In the genomic region with DNA sequence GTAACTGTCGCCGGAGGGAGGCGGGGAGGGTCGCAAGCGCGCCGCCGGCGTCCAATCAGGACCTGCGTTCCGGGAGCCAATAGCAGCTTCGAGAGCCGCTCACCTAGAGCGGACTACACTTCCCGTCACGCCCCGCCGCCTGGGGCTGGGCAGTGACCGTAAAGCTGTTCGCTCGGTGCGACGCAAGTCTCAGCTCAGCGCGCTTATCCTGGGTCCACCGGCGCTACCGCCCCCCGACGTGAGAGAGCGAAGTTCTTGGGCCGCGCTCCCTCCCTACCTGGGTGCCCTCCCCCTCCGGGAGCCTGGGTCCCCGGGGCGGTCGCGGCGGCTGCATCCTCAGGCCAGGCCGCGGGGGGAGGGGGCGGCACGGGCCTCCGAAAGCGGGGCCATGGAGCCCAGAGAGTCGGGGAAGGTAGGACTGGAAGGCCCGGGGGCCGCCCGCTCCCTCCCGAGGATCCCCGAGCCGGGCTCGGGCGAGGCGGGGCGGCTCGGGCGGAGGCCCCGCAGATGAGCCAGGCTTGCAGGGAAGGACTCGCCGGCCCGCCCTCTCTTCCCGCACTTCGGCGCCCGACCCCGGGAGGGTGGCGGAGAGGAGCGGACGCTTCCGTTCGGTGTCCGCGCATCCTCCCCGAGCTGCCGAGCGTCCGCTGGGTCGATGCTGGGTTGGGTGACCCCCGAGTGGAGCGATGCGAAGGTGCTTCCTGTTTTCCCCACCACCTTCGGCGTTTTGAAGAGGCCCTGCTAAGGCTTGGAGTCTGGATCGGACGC, we compare ENCODE assay signal across 1 cellular context.
TF ChIP-seq lines count a peak whose summit lies in the region.

A gene (plus strand): TSS at position 152 of the 768 bp plus-strand sequence. CDS start 237 bp downstream, at position 389.

TF ChIP-seq in K562, 482 proteins besides CTCF, POLR2A, EP300 and RAD21 (continued from another document and continues in another):
- TF ChIP-seq, protein P1, sequence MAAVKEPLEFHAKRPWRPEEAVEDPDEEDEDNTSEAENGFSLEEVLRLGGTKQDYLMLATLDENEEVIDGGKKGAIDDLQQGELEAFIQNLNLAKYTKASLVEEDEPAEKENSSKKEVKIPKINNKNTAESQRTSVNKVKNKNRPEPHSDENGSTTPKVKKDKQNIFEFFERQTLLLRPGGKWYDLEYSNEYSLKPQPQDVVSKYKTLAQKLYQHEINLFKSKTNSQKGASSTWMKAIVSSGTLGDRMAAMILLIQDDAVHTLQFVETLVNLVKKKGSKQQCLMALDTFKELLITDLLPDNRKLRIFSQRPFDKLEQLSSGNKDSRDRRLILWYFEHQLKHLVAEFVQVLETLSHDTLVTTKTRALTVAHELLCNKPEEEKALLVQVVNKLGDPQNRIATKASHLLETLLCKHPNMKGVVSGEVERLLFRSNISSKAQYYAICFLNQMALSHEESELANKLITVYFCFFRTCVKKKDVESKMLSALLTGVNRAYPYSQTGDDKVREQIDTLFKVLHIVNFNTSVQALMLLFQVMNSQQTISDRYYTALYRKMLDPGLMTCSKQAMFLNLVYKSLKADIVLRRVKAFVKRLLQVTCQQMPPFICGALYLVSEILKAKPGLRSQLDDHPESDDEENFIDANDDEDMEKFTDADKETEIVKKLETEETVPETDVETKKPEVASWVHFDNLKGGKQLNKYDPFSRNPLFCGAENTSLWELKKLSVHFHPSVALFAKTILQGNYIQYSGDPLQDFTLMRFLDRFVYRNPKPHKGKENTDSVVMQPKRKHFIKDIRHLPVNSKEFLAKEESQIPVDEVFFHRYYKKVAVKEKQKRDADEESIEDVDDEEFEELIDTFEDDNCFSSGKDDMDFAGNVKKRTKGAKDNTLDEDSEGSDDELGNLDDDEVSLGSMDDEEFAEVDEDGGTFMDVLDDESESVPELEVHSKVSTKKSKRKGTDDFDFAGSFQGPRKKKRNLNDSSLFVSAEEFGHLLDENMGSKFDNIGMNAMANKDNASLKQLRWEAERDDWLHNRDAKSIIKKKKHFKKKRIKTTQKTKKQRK (IDR thresholded peaks at IDR 0.05; ENCODE audit: borderline replicate concordance, low read depth, low read length): no peak
- TF ChIP-seq CC2D1A (IDR thresholded peaks at IDR 0.05): no peak; the same call in 1 of the 2 replicates
- TF ChIP-seq ZNF436 (CRISPR knock-in tag; IDR thresholded peaks at IDR 0.05): no peak
- TF ChIP-seq, protein P2, sequence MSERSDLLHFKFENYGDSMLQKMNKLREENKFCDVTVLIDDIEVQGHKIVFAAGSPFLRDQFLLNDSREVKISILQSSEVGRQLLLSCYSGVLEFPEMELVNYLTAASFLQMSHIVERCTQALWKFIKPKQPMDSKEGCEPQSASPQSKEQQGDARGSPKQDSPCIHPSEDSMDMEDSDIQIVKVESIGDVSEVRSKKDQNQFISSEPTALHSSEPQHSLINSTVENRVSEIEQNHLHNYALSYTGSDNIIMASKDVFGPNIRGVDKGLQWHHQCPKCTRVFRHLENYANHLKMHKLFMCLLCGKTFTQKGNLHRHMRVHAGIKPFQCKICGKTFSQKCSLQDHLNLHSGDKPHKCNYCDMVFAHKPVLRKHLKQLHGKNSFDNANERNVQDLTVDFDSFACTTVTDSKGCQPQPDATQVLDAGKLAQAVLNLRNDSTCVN (CRISPR knock-in tag; IDR thresholded peaks at IDR 0.05): no peak
- peak; percentile 72 for TF ChIP-seq TBP (optimal IDR thresholded peaks at IDR 0.05; ENCODE audit: low read depth, low read length)
- no peak for TF ChIP-seq CCAR2 (IDR thresholded peaks at IDR 0.05; ENCODE audit: low read depth, low read length)
- TF ChIP-seq ZNF140 (CRISPR knock-in tag; IDR thresholded peaks at IDR 0.05): no peak
- peak; percentile 78 for TF ChIP-seq PHF20 (IDR thresholded peaks at IDR 0.05; ENCODE audit: partially characterized antibody)
- TF ChIP-seq, protein P3, sequence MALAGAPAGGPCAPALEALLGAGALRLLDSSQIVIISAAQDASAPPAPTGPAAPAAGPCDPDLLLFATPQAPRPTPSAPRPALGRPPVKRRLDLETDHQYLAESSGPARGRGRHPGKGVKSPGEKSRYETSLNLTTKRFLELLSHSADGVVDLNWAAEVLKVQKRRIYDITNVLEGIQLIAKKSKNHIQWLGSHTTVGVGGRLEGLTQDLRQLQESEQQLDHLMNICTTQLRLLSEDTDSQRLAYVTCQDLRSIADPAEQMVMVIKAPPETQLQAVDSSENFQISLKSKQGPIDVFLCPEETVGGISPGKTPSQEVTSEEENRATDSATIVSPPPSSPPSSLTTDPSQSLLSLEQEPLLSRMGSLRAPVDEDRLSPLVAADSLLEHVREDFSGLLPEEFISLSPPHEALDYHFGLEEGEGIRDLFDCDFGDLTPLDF (CRISPR knock-in tag; IDR thresholded peaks at IDR 0.05): no peak; the same call in 1 of the 2 replicates
- TF ChIP-seq KAT7 (CRISPR knock-in tag; IDR thresholded peaks at IDR 0.05; ENCODE audit: borderline replicate concordance): peak; percentile 93
- no peak for TF ChIP-seq ZFPM2 (CRISPR knock-in tag; IDR thresholded peaks at IDR 0.05)
- TF ChIP-seq RCOR1 (IDR thresholded peaks at IDR 0.05; ENCODE audit: borderline replicate concordance in 1 of 2, low read depth in 2 of 2, low read length in 2 of 2): peak in 1 of 2 experiments; percentile 70; a peak in 3 of 4 replicates
- TF ChIP-seq, protein P4, sequence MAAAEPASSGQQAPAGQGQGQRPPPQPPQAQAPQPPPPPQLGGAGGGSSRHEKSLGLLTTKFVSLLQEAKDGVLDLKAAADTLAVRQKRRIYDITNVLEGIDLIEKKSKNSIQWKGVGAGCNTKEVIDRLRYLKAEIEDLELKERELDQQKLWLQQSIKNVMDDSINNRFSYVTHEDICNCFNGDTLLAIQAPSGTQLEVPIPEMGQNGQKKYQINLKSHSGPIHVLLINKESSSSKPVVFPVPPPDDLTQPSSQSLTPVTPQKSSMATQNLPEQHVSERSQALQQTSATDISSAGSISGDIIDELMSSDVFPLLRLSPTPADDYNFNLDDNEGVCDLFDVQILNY (CRISPR knock-in tag; IDR thresholded peaks at IDR 0.05): no peak
- no peak for TF ChIP-seq SREBF1 (IDR thresholded peaks at IDR 0.05; ENCODE audit: borderline replicate concordance, low read depth, low read length)
- TF ChIP-seq, protein P5, sequence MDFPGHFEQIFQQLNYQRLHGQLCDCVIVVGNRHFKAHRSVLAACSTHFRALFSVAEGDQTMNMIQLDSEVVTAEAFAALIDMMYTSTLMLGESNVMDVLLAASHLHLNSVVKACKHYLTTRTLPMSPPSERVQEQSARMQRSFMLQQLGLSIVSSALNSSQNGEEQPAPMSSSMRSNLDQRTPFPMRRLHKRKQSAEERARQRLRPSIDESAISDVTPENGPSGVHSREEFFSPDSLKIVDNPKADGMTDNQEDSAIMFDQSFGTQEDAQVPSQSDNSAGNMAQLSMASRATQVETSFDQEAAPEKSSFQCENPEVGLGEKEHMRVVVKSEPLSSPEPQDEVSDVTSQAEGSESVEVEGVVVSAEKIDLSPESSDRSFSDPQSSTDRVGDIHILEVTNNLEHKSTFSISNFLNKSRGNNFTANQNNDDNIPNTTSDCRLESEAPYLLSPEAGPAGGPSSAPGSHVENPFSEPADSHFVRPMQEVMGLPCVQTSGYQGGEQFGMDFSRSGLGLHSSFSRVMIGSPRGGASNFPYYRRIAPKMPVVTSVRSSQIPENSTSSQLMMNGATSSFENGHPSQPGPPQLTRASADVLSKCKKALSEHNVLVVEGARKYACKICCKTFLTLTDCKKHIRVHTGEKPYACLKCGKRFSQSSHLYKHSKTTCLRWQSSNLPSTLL (IDR thresholded peaks at IDR 0.05): 0 out of 2 replicates have a peak, but pooled peaks have one; percentile 79
- no peak for TF ChIP-seq BCL6 (CRISPR knock-in tag; IDR thresholded peaks at IDR 0.05)
- TF ChIP-seq PHB (CRISPR knock-in tag; IDR thresholded peaks at IDR 0.05): peak; percentile 72; the same call in 1 of the 2 replicates
- TF ChIP-seq ASH1L (IDR thresholded peaks at IDR 0.05; ENCODE audit: borderline replicate concordance, low read depth, partially characterized antibody): no peak
- TF ChIP-seq SMARCC2 (IDR thresholded peaks at IDR 0.05; ENCODE audit: low read depth): no peak
- TF ChIP-seq U2AF2 (optimal IDR thresholded peaks at IDR 0.05; ENCODE audit: low read depth, low read length): no peak
- no peak; the same call in 1 of the 2 replicates for TF ChIP-seq NR1H2 (CRISPR knock-in tag; IDR thresholded peaks at IDR 0.05)
- TF ChIP-seq DPF2 (IDR thresholded peaks at IDR 0.05): no peak
- no peak for TF ChIP-seq ADNP (tag; IDR thresholded peaks at IDR 0.05)
- TF ChIP-seq ZNF507 (tag; conservative IDR thresholded peaks at IDR 0.05): no peak
- TF ChIP-seq CHCHD3 (CRISPR knock-in tag; IDR thresholded peaks at IDR 0.05): no peak; the same call in 1 of the 2 replicates
- peak; percentile 37; the same call in 1 of the 2 replicates for TF ChIP-seq DIDO1 (tag; IDR thresholded peaks at IDR 0.05; ENCODE audit: low read depth)
- TF ChIP-seq, protein P6, sequence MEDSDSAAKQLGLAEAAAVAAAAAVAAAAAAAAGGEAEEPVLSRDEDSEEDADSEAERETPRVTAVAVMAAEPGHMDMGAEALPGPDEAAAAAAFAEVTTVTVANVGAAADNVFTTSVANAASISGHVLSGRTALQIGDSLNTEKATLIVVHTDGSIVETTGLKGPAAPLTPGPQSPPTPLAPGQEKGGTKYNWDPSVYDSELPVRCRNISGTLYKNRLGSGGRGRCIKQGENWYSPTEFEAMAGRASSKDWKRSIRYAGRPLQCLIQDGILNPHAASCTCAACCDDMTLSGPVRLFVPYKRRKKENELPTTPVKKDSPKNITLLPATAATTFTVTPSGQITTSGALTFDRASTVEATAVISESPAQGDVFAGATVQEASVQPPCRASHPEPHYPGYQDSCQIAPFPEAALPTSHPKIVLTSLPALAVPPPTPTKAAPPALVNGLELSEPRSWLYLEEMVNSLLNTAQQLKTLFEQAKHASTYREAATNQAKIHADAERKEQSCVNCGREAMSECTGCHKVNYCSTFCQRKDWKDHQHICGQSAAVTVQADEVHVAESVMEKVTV (CRISPR knock-in tag; IDR thresholded peaks at IDR 0.05): peak; percentile 72
- TF ChIP-seq MBD2 (IDR thresholded peaks at IDR 0.05; ENCODE audit: borderline replicate concordance, low read depth): peak; percentile 96
- no peak for TF ChIP-seq MIER1 (IDR thresholded peaks at IDR 0.05; ENCODE audit: low read depth)
- TF ChIP-seq BDP1 (IDR thresholded peaks at IDR 0.05; ENCODE audit: insufficient read depth, insufficient read length): no peak
- peak; percentile 45 for TF ChIP-seq SMAD1 (IDR thresholded peaks at IDR 0.05; ENCODE audit: low read depth, low read length, partially characterized antibody)
- TF ChIP-seq, protein P7, sequence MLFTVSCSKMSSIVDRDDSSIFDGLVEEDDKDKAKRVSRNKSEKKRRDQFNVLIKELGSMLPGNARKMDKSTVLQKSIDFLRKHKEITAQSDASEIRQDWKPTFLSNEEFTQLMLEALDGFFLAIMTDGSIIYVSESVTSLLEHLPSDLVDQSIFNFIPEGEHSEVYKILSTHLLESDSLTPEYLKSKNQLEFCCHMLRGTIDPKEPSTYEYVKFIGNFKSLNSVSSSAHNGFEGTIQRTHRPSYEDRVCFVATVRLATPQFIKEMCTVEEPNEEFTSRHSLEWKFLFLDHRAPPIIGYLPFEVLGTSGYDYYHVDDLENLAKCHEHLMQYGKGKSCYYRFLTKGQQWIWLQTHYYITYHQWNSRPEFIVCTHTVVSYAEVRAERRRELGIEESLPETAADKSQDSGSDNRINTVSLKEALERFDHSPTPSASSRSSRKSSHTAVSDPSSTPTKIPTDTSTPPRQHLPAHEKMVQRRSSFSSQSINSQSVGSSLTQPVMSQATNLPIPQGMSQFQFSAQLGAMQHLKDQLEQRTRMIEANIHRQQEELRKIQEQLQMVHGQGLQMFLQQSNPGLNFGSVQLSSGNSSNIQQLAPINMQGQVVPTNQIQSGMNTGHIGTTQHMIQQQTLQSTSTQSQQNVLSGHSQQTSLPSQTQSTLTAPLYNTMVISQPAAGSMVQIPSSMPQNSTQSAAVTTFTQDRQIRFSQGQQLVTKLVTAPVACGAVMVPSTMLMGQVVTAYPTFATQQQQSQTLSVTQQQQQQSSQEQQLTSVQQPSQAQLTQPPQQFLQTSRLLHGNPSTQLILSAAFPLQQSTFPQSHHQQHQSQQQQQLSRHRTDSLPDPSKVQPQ (CRISPR knock-in tag; IDR thresholded peaks at IDR 0.05; ENCODE audit: borderline replicate concordance): 0 out of 2 replicates have a peak, but pooled peaks have one; percentile 8
- TF ChIP-seq, protein P8, sequence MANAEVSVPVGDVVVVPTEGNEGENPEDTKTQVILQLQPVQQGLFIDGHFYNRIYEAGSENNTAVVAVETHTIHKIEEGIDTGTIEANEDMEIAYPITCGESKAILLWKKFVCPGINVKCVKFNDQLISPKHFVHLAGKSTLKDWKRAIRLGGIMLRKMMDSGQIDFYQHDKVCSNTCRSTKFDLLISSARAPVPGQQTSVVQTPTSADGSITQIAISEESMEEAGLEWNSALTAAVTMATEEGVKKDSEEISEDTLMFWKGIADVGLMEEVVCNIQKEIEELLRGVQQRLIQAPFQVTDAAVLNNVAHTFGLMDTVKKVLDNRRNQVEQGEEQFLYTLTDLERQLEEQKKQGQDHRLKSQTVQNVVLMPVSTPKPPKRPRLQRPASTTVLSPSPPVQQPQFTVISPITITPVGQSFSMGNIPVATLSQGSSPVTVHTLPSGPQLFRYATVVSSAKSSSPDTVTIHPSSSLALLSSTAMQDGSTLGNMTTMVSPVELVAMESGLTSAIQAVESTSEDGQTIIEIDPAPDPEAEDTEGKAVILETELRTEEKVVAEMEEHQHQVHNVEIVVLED (CRISPR knock-in tag; IDR thresholded peaks at IDR 0.05): peak; percentile 78
- no peak for TF ChIP-seq CHD4 (IDR thresholded peaks at IDR 0.05; ENCODE audit: insufficient read depth, insufficient replicate concordance, low read depth, low read length, poor library complexity, severe bottlenecking)
- TF ChIP-seq, protein P9, sequence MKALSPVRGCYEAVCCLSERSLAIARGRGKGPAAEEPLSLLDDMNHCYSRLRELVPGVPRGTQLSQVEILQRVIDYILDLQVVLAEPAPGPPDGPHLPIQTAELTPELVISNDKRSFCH (CRISPR knock-in tag; IDR thresholded peaks at IDR 0.05): no peak
- TF ChIP-seq, protein P9 (tag; IDR thresholded peaks at IDR 0.05): peak; percentile 93
- no peak for TF ChIP-seq HMG20A (CRISPR knock-in tag; conservative IDR thresholded peaks at IDR 0.05)
- peak; percentile 99 for TF ChIP-seq ZFX (CRISPR knock-in tag; IDR thresholded peaks at IDR 0.05)
- TF ChIP-seq NFE2L1 (tag; IDR thresholded peaks at IDR 0.05; ENCODE audit: borderline replicate concordance, low read depth): no peak
